Comparison of ENCODE assay signal across 29 cellular contexts in genomic region chr17:29175349-29175748, GRCh38.
"Had no signal": no experiment of that assay in that cellular context is flagged by ENCODE, and none has a peak within 500 bp of the region (broad histone marks: within the 10 kb centered on the region; RNA-seq: fewer than 3 reads in every experiment).

No MANE protein-coding gene starts in this region.

- ATAC-seq: activated naive CD8-positive, alpha-beta T cell treated with anti-CD3 and anti-CD28 coated beads, Interleukin-2, amount 50 U/mL, for 24 hours; activated T-cell treated with anti-CD3 and anti-CD28 coated beads, Interleukin-2, amount 50 U/mL, for 4 hours; activated T-helper 17 cell treated with anti-CD3 and anti-CD28 coated beads, Interleukin-2, amount 50 U/mL, for 72 hours; left cardiac atrium; naive thymus-derived CD4-positive, alpha-beta T cell; psoas muscle; stimulated activated memory B cell treated with anti-CD40 and anti-IgM and Interleukin-4, amounts not matched to agents 10 μg/mL and 1 μg/mL and 100 μg/mL, for 72 hours; stimulated activated naive CD8-positive, alpha-beta T cell treated with anti-CD3 and anti-CD28 coated beads, Interleukin-15, amount 100 ng/mL, for 72 hours had no signal

- H3K27ac Mint-ChIP-seq: activated CD4-positive, alpha-beta memory T cell treated with anti-CD3 and anti-CD28 coated beads, Interleukin-2, amount 10 ng/mL, durations not matched to agents 7 days and 5 days; activated CD4-positive, alpha-beta T cell treated with anti-CD3 and anti-CD28 coated beads, Interleukin-2, amount 10 ng/mL, durations not matched to agents 7 days and 5 days; T-helper 1 cell treated with Interleukin-12 subunit alpha and Interleukin-12 subunit beta and Interleukin-4 antibody, amounts not matched to agents 30 μg/mL and 1 μg/mL, for 36 hours had no signal

- H3K27ac ChIP-seq: tibial artery had no signal

- H3K27me3 ChIP-seq: ovary, tibial artery had no signal

- FAIRE-seq: bronchial epithelial cell, colon, endometrium, frontal cortex had no signal

- H3K9me3 ChIP-seq: ovary, psoas muscle, tibial artery had no signal

- H3K9me3 Mint-ChIP-seq: activated CD4-positive, alpha-beta memory T cell treated with anti-CD3 and anti-CD28 coated beads, Interleukin-2, amount 10 ng/mL, durations not matched to agents 7 days and 5 days; activated CD4-positive, alpha-beta T cell treated with anti-CD3 and anti-CD28 coated beads, Interleukin-2, amount 10 ng/mL, durations not matched to agents 7 days and 5 days; activated naive CD8-positive, alpha-beta T cell treated with anti-CD3 and anti-CD28 coated beads, Interleukin-2, amount 50 U/mL, for 24 hours; activated T-cell treated with anti-CD3 and anti-CD28 coated beads, Interleukin-2, amount 50 U/mL, for 4 hours; activated T-helper 17 cell treated with anti-CD3 and anti-CD28 coated beads, Interleukin-2, amount 50 U/mL, for 72 hours; naive thymus-derived CD4-positive, alpha-beta T cell; stimulated activated memory B cell treated with anti-CD40 and anti-IgM and Interleukin-4, amounts not matched to agents 10 μg/mL and 1 μg/mL and 100 μg/mL, for 72 hours; stimulated activated naive CD8-positive, alpha-beta T cell treated with anti-CD3 and anti-CD28 coated beads, Interleukin-15, amount 100 ng/mL, for 72 hours; T-helper 1 cell treated with Interleukin-12 subunit alpha and Interleukin-12 subunit beta and Interleukin-4 antibody, amounts not matched to agents 30 μg/mL and 1 μg/mL, for 36 hours had no signal

- DNase-seq: activated CD4-positive, alpha-beta memory T cell treated with anti-CD3 and anti-CD28 coated beads, Interleukin-2, amount 10 ng/mL, durations not matched to agents 7 days and 5 days; activated CD4-positive, alpha-beta T cell treated with anti-CD3 and anti-CD28 coated beads for 1 hour; activated CD4-positive, alpha-beta T cell treated with anti-CD3 and anti-CD28 coated beads, Interleukin-2, amount 10 ng/mL, durations not matched to agents 7 days and 5 days; activated gamma-delta T cell treated with Interleukin-2 at 50 U/mL for 16 hours; activated naive CD4-positive, alpha-beta T cell treated with anti-CD3 and anti-CD28 coated beads, Interleukin-2, amount 50 U/mL, for 16 hours; activated naive CD8-positive, alpha-beta T cell treated with anti-CD3 and anti-CD28 coated beads, Interleukin-2, amount 50 U/mL, for 24 hours; activated T-cell treated with anti-CD3 and anti-CD28 coated beads, Interleukin-2, amount 50 U/mL, for 4 hours; amygdala; effector CD8-positive, alpha-beta T cell; islet precursor cell; left cardiac atrium; midbrain; naive thymus-derived CD4-positive, alpha-beta T cell; ovary; psoas muscle; stimulated activated CD4-positive, alpha-beta T cell treated with anti-CD3 and anti-CD28 coated beads, Interleukin-1b, Interleukin-23, amount 100 ng/mL, for 48 hours; stimulated activated CD4-positive, alpha-beta T cell treated with anti-CD3 and anti-CD28 coated beads, Interleukin-4, amount 100 ng/mL, for 4 hours; stimulated activated CD8-positive, alpha-beta memory T cell treated with anti-CD3 and anti-CD28 coated beads, Interleukin-4, amount 100 ng/mL, for 48 hours; stimulated activated naive CD8-positive, alpha-beta T cell treated with anti-CD3 and anti-CD28 coated beads, Interleukin-15, amount 100 ng/mL, for 72 hours; SW 1271; T1000; tibial artery had no signal

- H3K4me3 ChIP-seq: ovary, tibial artery had no signal

- H3K27me3 Mint-ChIP-seq: activated CD4-positive, alpha-beta memory T cell treated with anti-CD3 and anti-CD28 coated beads, Interleukin-2, amount 10 ng/mL, durations not matched to agents 7 days and 5 days; activated CD4-positive, alpha-beta T cell treated with anti-CD3 and anti-CD28 coated beads, Interleukin-2, amount 10 ng/mL, durations not matched to agents 7 days and 5 days; activated naive CD8-positive, alpha-beta T cell treated with anti-CD3 and anti-CD28 coated beads, Interleukin-2, amount 50 U/mL, for 24 hours; activated T-helper 17 cell treated with anti-CD3 and anti-CD28 coated beads, Interleukin-2, amount 50 U/mL, for 72 hours; naive thymus-derived CD4-positive, alpha-beta T cell; stimulated activated memory B cell treated with anti-CD40 and anti-IgM and Interleukin-4, amounts not matched to agents 10 μg/mL and 1 μg/mL and 100 μg/mL, for 72 hours; stimulated activated naive CD8-positive, alpha-beta T cell treated with anti-CD3 and anti-CD28 coated beads, Interleukin-15, amount 100 ng/mL, for 72 hours had no signal

- H3K36me3 ChIP-seq: ovary, tibial artery had no signal

- H3K36me3 Mint-ChIP-seq: naive thymus-derived CD4-positive, alpha-beta T cell; stimulated activated memory B cell treated with anti-CD40 and anti-IgM and Interleukin-4, amounts not matched to agents 10 μg/mL and 1 μg/mL and 100 μg/mL, for 72 hours had no signal
